Comparison of ENCODE assay signal across 8 cellular contexts in genomic region chr14:34060747-34061050, GRCh38.
A peak's percentile ranks its signal among the peaks of the same experiment; 100 is the strongest.
DNase-seq lines count a peak whose midpoint lies in the region; ATAC-seq and TF ChIP-seq lines count a peak whose summit lies in the region.

No MANE protein-coding gene starts in this region.

- TF ChIP-seq POLR2A in ovary (IDR thresholded peaks at IDR 0.05), result no peak

- no peak for TF ChIP-seq EP300 in ovary (IDR thresholded peaks at IDR 0.05)

- H3K27me3 ChIP-seq in Panc1 (ENCODE audit: control insufficient read depth, insufficient read depth, low read length), result no peaks in the 10 kb centered on the region
- no peaks in the 10 kb centered on the region for H3K27me3 ChIP-seq in ovary

- peaks cover 11% of the 10 kb centered on the region for H3K4me1 ChIP-seq in ES-I3 (ENCODE audit: insufficient read depth, low read length)
- H3K4me1 ChIP-seq in Panc1 (ENCODE audit: control insufficient read depth, insufficient read depth, low read length), result peaks cover 5% of the 10 kb centered on the region
- no peaks in the 10 kb centered on the region for H3K4me1 ChIP-seq in ovary (ENCODE audit: insufficient read depth)

- no peaks in the 10 kb centered on the region for H3K36me3 ChIP-seq in ES-I3 (ENCODE audit: insufficient read depth, low read length)
- no peaks in the 10 kb centered on the region for H3K36me3 ChIP-seq in Panc1 (ENCODE audit: control insufficient read depth, insufficient read depth, low read length)
- no peaks in the 10 kb centered on the region for H3K36me3 ChIP-seq in ovary

- no TSS peak for BruUV-seq in Panc1 (replicated peaks; lab: Mats Ljungman, UMichigan)

- no peak for DNase-seq in Panc1 (ENCODE audit: low read depth, low spot score)
- no peak for DNase-seq in fibroblast of mammary gland (ENCODE audit: low read depth)
- no peak for DNase-seq in ovary
- DNase-seq in effector CD8-positive, alpha-beta T cell (lab: John Stamatoyannopoulos, UW), result no peak
- DNase-seq in GM10266 (ENCODE audit: extremely low spot score), result no peak
- no peak for DNase-seq in KBM-7

- 58 to 68% (median 66%) methylated on average over 9 of the region's 9 CpGs for WGBS in ovary, 3 donors

- intact Hi-C loops in Panc1 (cut with micrococcal nuclease; ENCODE audit: unreplicated experiment) (no loop called here), ovary (cut with DNase I) (no loop called here)

- CTCF ChIA-PET in Panc1 (lab: Charles Lee), result interaction anchor here (0.6 to 0.7 kb wide), 2 partner anchors 20 to 241 kb away, joined by 5 to 10 read pairs; no protein-coding TSS in a partner anchor

- peak overlapping the region; percentile 83 for H3K27ac ChIP-seq in Panc1 (ENCODE audit: low read length)
- peak overlapping the region in 1 of 2 donors; percentile 63 for H3K27ac ChIP-seq in ovary

- ATAC-seq in Panc1 (no peak; the same call in 1 of the 2 replicates), HG02623 (IDR thresholded peaks at IDR 0.05; ENCODE audit: unreplicated experiment) (no peak)

- H3K9me3 ChIP-seq in ES-I3 (ENCODE audit: control insufficient read depth, insufficient read depth, low read length) (no peaks in the 10 kb centered on the region), Panc1 (ENCODE audit: control insufficient read depth, insufficient read depth, low read depth, low read length) (no peaks in the 10 kb centered on the region), ovary (no peaks in the 10 kb centered on the region)

- POLR2A ChIA-PET in Panc1 (lab: Charles Lee), result interaction anchor here (0.7 kb wide), 1 partner anchor 11 kb away, joined by 7 read pairs; no protein-coding TSS in a partner anchor

- no peak for TF ChIP-seq CTCF in Panc1 (IDR thresholded peaks at IDR 0.05)
- no peak for TF ChIP-seq CTCF in fibroblast of mammary gland (conservative IDR thresholded peaks at IDR 0.05; ENCODE audit: control insufficient read depth, insufficient read depth, low read depth, low read length)
- no peak for TF ChIP-seq CTCF in ovary (IDR thresholded peaks at IDR 0.05)
- TF ChIP-seq CTCF in GM10266 (IDR thresholded peaks at IDR 0.05; ENCODE audit: control insufficient read depth, insufficient read depth, low read depth, missing control alignments), result no peak

- in situ Hi-C loops in Panc1 (cut with HindIII; ENCODE audit: low pct_unique_long_range_greater_than_20kb, low sequenced_read_pairs), result no loop called here
- in situ Hi-C loops in KBM-7 (cut with MboI; ENCODE audit: low pct_unique_long_range_greater_than_20kb, low sequenced_read_pairs), result no loop called here

- H3K9ac ChIP-seq in ES-I3 (ENCODE audit: low read depth, low read length), result peak overlapping the region; percentile 93; the same call in 1 of the 2 replicates

- peak overlapping the region; percentile 50 to 60 for H3K4me3 ChIP-seq in Panc1 (ENCODE audit: low read depth in 2 of 2, low read length in 2 of 2)
- H3K4me3 ChIP-seq in fibroblast of mammary gland (ENCODE audit: control insufficient read depth, low read depth, low read length), result peak overlapping the region; percentile 54
- H3K4me3 ChIP-seq in ovary, result peak overlapping the region; percentile 50
